In genomic region chr3:47877288-47877687, GRCh38 we compare ENCODE assay signal across 15 cellular contexts.
DNase-seq lines count a peak whose midpoint lies in the region; ATAC-seq, FAIRE-seq and TF ChIP-seq lines count a peak whose summit lies in the region.
"Had no signal": no experiment of that assay in that cellular context is flagged by ENCODE, and none has a peak within 500 bp of the region (broad histone marks: within the 10 kb centered on the region; RNA-seq: fewer than 3 reads in every experiment).

No MANE protein-coding gene starts in this region.

- in situ Hi-C loops in K562 (cut with MboI) = no loop called here

- H3K27me3 ChIP-seq in ACC112 (ENCODE audit: insufficient read depth, low read length) = no peaks in the 10 kb centered on the region
- no peaks in the 10 kb centered on the region for H3K27me3 ChIP-seq in K562 (ENCODE audit: control insufficient read depth in 2 of 2, insufficient read depth in 2 of 2, low read length in 2 of 2)
- H3K27me3 ChIP-seq in aorta (ENCODE audit: control insufficient read depth in 1 of 2, insufficient read depth in 2 of 2, low read length in 1 of 2) = no peaks in the 10 kb centered on the region

- H3K9me1 ChIP-seq in K562 (ENCODE audit: control insufficient read depth, insufficient read depth, low read length) = no peaks in the 10 kb centered on the region

- POLR2A ChIA-PET in K562 (lab: Yijun Ruan, JAX) = interaction anchor here (0.7 to 1.4 kb wide), 3 partner anchors 11 to 1081 kb away, joined by 3 to 4 read pairs (median 3); no protein-coding TSS in a partner anchor

- peak overlapping the region; percentile 8; the same call in 1 of the 2 replicates for H3K27ac ChIP-seq in ACC112 (ENCODE audit: low read depth, low read length)
- H3K27ac ChIP-seq in K562 (ENCODE audit: extremely low read depth, low read depth, low read length) = no peak overlapping the region
- H3K27ac ChIP-seq in aorta (ENCODE audit: low read depth in 1 of 2, low read length in 2 of 2) = peak overlapping the region in 1 of 2 donors; percentile 54
- H3K27ac ChIP-seq: KMS-11 had no signal

- no peak overlapping the region for H2AFZ ChIP-seq in ACC112 (ENCODE audit: low read length, unreplicated experiment)
- no peak overlapping the region for H2AFZ ChIP-seq in K562 (ENCODE audit: low read depth, low read length)

- no peaks in the 10 kb centered on the region for H3K9me3 ChIP-seq in K562 (replicated peaks; ENCODE audit: control insufficient read depth, insufficient read depth, low read depth, low read length)
- H3K9me3 ChIP-seq in aorta (ENCODE audit: control insufficient read depth, low read length) = no peaks in the 10 kb centered on the region

- peaks cover 14% of the 10 kb centered on the region for H3K4me1 ChIP-seq in ACC112 (ENCODE audit: control insufficient read depth, insufficient read depth, low read length, unreplicated experiment)
- peaks cover 0 to 2% of the 10 kb centered on the region in 2 experiments; a peak in 3 of 5 replicates for H3K4me1 ChIP-seq in K562 (replicated peaks in 1 of 2; ENCODE audit: control insufficient read depth in 2 of 2, insufficient read depth in 2 of 2, low read length in 2 of 2)
- H3K4me1 ChIP-seq in aorta (ENCODE audit: control insufficient read depth in 1 of 2, insufficient read depth in 2 of 2, low read length in 2 of 2) = no peaks in the 10 kb centered on the region

- no peak for DNase-seq in H54 (ENCODE audit: insufficient read length, low spot score)
- no peak for DNase-seq in K562 (ENCODE audit: extremely low read depth in 1 of 4, low spot score in 3 of 4)
- no peak for DNase-seq in immature natural killer cell
- no peak for DNase-seq in NCI-H345 treated with DMSO at 0.1 percent for 48 hours (lab: John Stamatoyannopoulos, UW; ENCODE audit: unreplicated experiment)
- DNase-seq in aorta = no peak
- no peak for DNase-seq in iPS-NIHi7 (ENCODE audit: extremely low spot score)
- DNase-seq: activated CD4-positive, CD25-positive, alpha-beta regulatory T cell; activated CD8-positive, alpha-beta memory T cell treated with anti-CD3 and anti-CD28 coated beads, Interleukin-2, amount 50 U/mL, for 48 hours; NCI-H1436 treated with DMSO at 0.1 percent for 48 hours; NCI-H526 had no signal

- H3K36me3 ChIP-seq in ACC112 (ENCODE audit: insufficient read depth, low read length) = peaks cover 8% of the 10 kb centered on the region; the same call in 1 of the 2 replicates
- peaks cover 26% of the 10 kb centered on the region; the same call in 2 of the 3 replicates for H3K36me3 ChIP-seq in K562 (ENCODE audit: control insufficient read depth, insufficient read depth, low read length)
- H3K36me3 ChIP-seq in aorta (ENCODE audit: control insufficient read depth in 1 of 2, insufficient read depth in 2 of 2, low read length in 1 of 2) = peaks cover 1 to 7% of the 10 kb centered on the region in 2 donors

- no peak for ATAC-seq in K562
- no peak for ATAC-seq in aorta (ENCODE audit: low FRiP score)
- no peak for ATAC-seq in GM21723 (IDR thresholded peaks at IDR 0.05; ENCODE audit: unreplicated experiment)
- ATAC-seq: Panc1 had no signal

- TF ChIP-seq EP300 in K562 (IDR thresholded peaks at IDR 0.05; ENCODE audit: low read length) = no peak

- no peaks in the 10 kb centered on the region for H3K79me2 ChIP-seq in ACC112 (ENCODE audit: control insufficient read depth, insufficient read depth, low read length, unreplicated experiment)
- no peaks in the 10 kb centered on the region for H3K79me2 ChIP-seq in K562 (ENCODE audit: control insufficient read depth, insufficient read depth, low read length)

- CTCF ChIA-PET in K562 (lab: Yijun Ruan, JAX; ENCODE audit: low intra/inter-chr PET ratio) = no interaction called here

- no peak for TF ChIP-seq CTCF in K562 (IDR thresholded peaks at IDR 0.05 in 2 of 3, conservative IDR thresholded peaks at IDR 0.05 in 1 of 3; ENCODE audit: insufficient read depth in 2 of 3, low read depth in 1 of 3, low read length in 3 of 3)

- H3K4me3 ChIP-seq in ACC112 (ENCODE audit: low read depth, low read length) = no peak overlapping the region
- no peak overlapping the region for H3K4me3 ChIP-seq in K562
- no peak overlapping the region for H3K4me3 ChIP-seq in aorta (ENCODE audit: low read length in 2 of 2)

- no peak overlapping the region for H3K4me2 ChIP-seq in K562 (ENCODE audit: insufficient read depth, low read length)
- H3K4me2 ChIP-seq: KMS-11 had no signal

- TF ChIP-seq POLR2A in H54 (IDR thresholded peaks at IDR 0.05; ENCODE audit: low read depth, low read length) (no peak), K562 (conservative IDR thresholded peaks at IDR 0.05) (no peak)

- BruUV-seq in K562 (replicated peaks; lab: Mats Ljungman, UMichigan) = no TSS peak

- peak overlapping the region in 4 of 6 donors; percentile 12 to 45 (median 30) for H3K27ac Mint-ChIP-seq in immature natural killer cell

- TF ChIP-seq RAD21 in K562 (CRISPR knock-in tag; conservative IDR thresholded peaks at IDR 0.05 in 1 of 2, IDR thresholded peaks at IDR 0.05 in 1 of 2) = no peak

- WGBS in K562 (ENCODE audit: insufficient coverage, low coverage, missing lambda C conversion rate) = 70% methylated on average over 3 of the region's 3 CpGs
- 52 to 58% methylated on average over 3 of the region's 3 CpGs for WGBS in aorta, 2 donors

- H3K36me3 Mint-ChIP-seq in immature natural killer cell = peaks cover 4 to 6% (median 5%) of the 10 kb centered on the region in 3 donors

- no peak overlapping the region for H3K9ac ChIP-seq in K562 (ENCODE audit: insufficient read depth in 1 of 2, low read depth in 2 of 2, low read length in 2 of 2)
- H3K9ac ChIP-seq: KMS-11 had no signal

- no peaks in the 10 kb centered on the region for H3K27me3 Mint-ChIP-seq in immature natural killer cell (ENCODE audit: low read depth in 3 of 3)

- H3K4me1 Mint-ChIP-seq in immature natural killer cell = peaks cover 9 to 13% of the 10 kb centered on the region in 2 donors

- H4K20me1 ChIP-seq in K562 (replicated peaks; ENCODE audit: control insufficient read depth, insufficient read depth, low read length) = no peaks in the 10 kb centered on the region

- intact Hi-C loops in K562 (cut with micrococcal nuclease) (no loop called here), aorta (cut with DNase I) (no loop called here)

- FAIRE-seq in H54 (lab: Jason Lieb, UNC) (peak; percentile 20), K562 (lab: Jason Lieb, UNC) (no peak)
- FAIRE-seq: frontal cortex had no signal

- H3K4me3 Mint-ChIP-seq in immature natural killer cell = no peak overlapping the region

- no peaks in the 10 kb centered on the region for H3K9me3 Mint-ChIP-seq in immature natural killer cell

TF ChIP-seq in K562, 482 proteins besides CTCF, POLR2A, EP300 and RAD21:
- 0 out of 2 replicates have a peak, but pooled peaks have one; percentile 37 for TF ChIP-seq ATF3 (IDR thresholded peaks at IDR 0.05)
- no peak for TF ChIP-seq ATF3 (CRISPR knock-in tag; conservative IDR thresholded peaks at IDR 0.05)
- TF ChIP-seq KAT8 (IDR thresholded peaks at IDR 0.05; ENCODE audit: low read depth) = no peak
